Comparison of ENCODE assay signal across 35 cellular contexts in the genomic region with DNA sequence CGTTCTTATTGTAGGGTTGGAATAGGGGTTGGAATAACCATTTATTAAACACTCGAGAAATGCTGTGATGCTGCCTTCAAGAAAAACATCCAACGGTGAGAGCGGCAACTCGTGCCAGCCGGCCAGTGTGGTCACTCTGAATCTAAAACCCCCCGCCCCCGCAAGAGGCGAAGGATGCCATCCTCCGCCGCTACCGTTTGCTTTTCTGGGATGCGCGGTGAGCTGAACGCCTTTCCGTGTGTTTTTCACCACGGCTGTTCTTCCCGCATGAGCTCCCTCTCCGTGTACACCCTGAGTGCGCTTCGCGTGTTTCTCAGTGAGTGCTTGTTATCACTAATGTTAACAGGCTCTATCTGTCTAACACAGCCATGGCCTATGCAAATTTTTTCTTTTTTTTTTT. TPM values are rescaled to one million over a fixed set of nuclear protein-coding genes. Genes with fewer than 3 reads are reported as not detected.
"Had no signal": no experiment of that assay in that cellular context is flagged by ENCODE, and none has a peak within 500 bp of the region (broad histone marks: within the 10 kb centered on the region; RNA-seq: fewer than 3 reads in every experiment).

No MANE protein-coding gene starts in this region.

- H3K9me3 Mint-ChIP-seq: activated B cell treated with CpG ODN at 0.5 μM for 24 hours; activated CD4-positive, alpha-beta memory T cell treated with anti-CD3 and anti-CD28 coated beads for 36 hours; activated naive CD4-positive, alpha-beta T cell treated with anti-CD3 and anti-CD28 coated beads for 36 hours; activated T-cell treated with anti-CD3 and anti-CD28 coated beads, Interleukin-2, amount 50 U/mL, for 4 hours; activated T-helper 17 cell treated with anti-CD3 and anti-CD28 coated beads, Interleukin-2, amount 50 U/mL, for 72 hours had no signal

- H3K4me3 Mint-ChIP-seq: activated B cell treated with CpG ODN at 0.5 μM for 24 hours; activated CD4-positive, alpha-beta memory T cell treated with anti-CD3 and anti-CD28 coated beads for 36 hours; activated CD4-positive, alpha-beta T cell treated with anti-CD3 and anti-CD28 coated beads, Interleukin-2, amount 10 ng/mL, durations not matched to agents 24 days and 14 days; activated CD8-positive, alpha-beta T cell treated with anti-CD3 and anti-CD28 coated beads for 36 hours; activated naive CD4-positive, alpha-beta T cell treated with anti-CD3 and anti-CD28 coated beads for 36 hours; activated naive CD8-positive, alpha-beta T cell treated with anti-CD3 and anti-CD28 coated beads for 36 hours; activated T-cell treated with anti-CD3 and anti-CD28 coated beads, Interleukin-2, amount 50 U/mL, for 4 hours; activated T-cell treated with anti-CD3 and anti-CD28 coated beads, Interleukin-2, amount 50 U/mL, for 72 hours; activated T-helper 1 cell treated with anti-CD3 and anti-CD28 coated beads, Interleukin-12 subunit alpha, Interleukin-12 subunit beta, Interleukin-2, Interleukin-4 antibody, amounts not matched to agents 30 ng/mL and 10 ng/mL and 1 ng/mL, durations not matched to agents 14 hours and 24 hours and 36 hours; activated T-helper 17 cell treated with anti-CD3 and anti-CD28 coated beads, Interleukin-2, amount 50 U/mL, for 72 hours; central memory CD8-positive, alpha-beta T cell; T-helper 1 cell treated with Interleukin-12 subunit alpha and Interleukin-12 subunit beta and Interleukin-4 antibody, amounts not matched to agents 30 μg/mL and 1 μg/mL, for 36 hours; T-helper 2 cell treated with Interferon-gamma antibody and Interleukin-4, amounts not matched to agents 5 μg/mL and 100 μg/mL, for 36 hours had no signal

- H3K4me1 ChIP-seq: adrenal gland, body of pancreas, breast epithelium had no signal

- H3K27ac ChIP-seq: adrenal gland, body of pancreas, brain microvascular endothelial cell, breast epithelium, VCaP had no signal

- H3K4me3 ChIP-seq: adrenal gland, body of pancreas, breast epithelium had no signal

- DNase-seq: activated B cell treated with CpG ODN at 0.5 μM for 24 hours; activated CD4-positive, alpha-beta memory T cell treated with anti-CD3 and anti-CD28 coated beads for 36 hours; activated CD4-positive, alpha-beta T cell treated with anti-CD3 and anti-CD28 coated beads for 4 hours; activated CD4-positive, alpha-beta T cell treated with anti-CD3 and anti-CD28 coated beads, Interleukin-2, amount 10 ng/mL, durations not matched to agents 24 days and 14 days; activated CD4-positive, alpha-beta T cell treated with anti-CD3 and anti-CD28 coated beads, Interleukin-2, amount 50 U/mL, for 1 hour; activated CD4-positive, alpha-beta T cell treated with anti-CD3 and anti-CD28 coated beads, Interleukin-2, amount 50 U/mL, for 4 hours; activated CD4-positive, CD25-positive, alpha-beta regulatory T cell treated with anti-CD3 and anti-CD28 coated beads, Interleukin-2, amount 50 U/mL, for 72 hours; activated CD8-positive, alpha-beta memory T cell treated with anti-CD3 and anti-CD28 coated beads, Interleukin-2, amount 50 U/mL, for 4 hours; activated CD8-positive, alpha-beta T cell treated with anti-CD3 and anti-CD28 coated beads for 36 hours; activated effector memory CD4-positive, alpha-beta T cell treated with anti-CD3 and anti-CD28 coated beads, Interleukin-2, amount 50 U/mL, for 16 hours; activated gamma-delta T cell treated with Interleukin-2 at 50 U/mL for 16 hours; activated naive CD4-positive, alpha-beta T cell; activated naive CD4-positive, alpha-beta T cell treated with anti-CD3 and anti-CD28 coated beads for 36 hours; activated naive CD4-positive, alpha-beta T cell treated with anti-CD3 and anti-CD28 coated beads, Interleukin-2, amount 50 U/mL, for 16 hours; activated naive CD8-positive, alpha-beta T cell treated with anti-CD3 and anti-CD28 coated beads for 36 hours; activated T-cell treated with anti-CD3 and anti-CD28 coated beads for 4 hours; activated T-cell treated with anti-CD3 and anti-CD28 coated beads, Interleukin-2, amount 50 U/mL, for 1 hour; activated T-cell treated with anti-CD3 and anti-CD28 coated beads, Interleukin-2, amount 50 U/mL, for 4 hours; activated T-cell treated with anti-CD3 and anti-CD28 coated beads, Interleukin-2, amount 50 U/mL, for 72 hours; adrenal gland; amniotic stem cell; body of pancreas; brain microvascular endothelial cell; caudate nucleus; T-helper 1 cell; T-helper 2 cell; T-helper 9 cell had no signal

- H3K27me3 ChIP-seq: adrenal gland, body of pancreas, brain microvascular endothelial cell, breast epithelium had no signal

- H3K4me1 Mint-ChIP-seq: activated B cell treated with CpG ODN at 0.5 μM for 24 hours; activated naive CD8-positive, alpha-beta T cell treated with anti-CD3 and anti-CD28 coated beads for 36 hours had no signal

- ATAC-seq: activated CD8-positive, alpha-beta T cell treated with anti-CD3 and anti-CD28 coated beads for 36 hours; activated naive CD4-positive, alpha-beta T cell treated with anti-CD3 and anti-CD28 coated beads, Interleukin-2, amount 50 U/mL, for 72 hours; activated T-cell treated with anti-CD3 and anti-CD28 coated beads, Interleukin-2, amount 50 U/mL, for 4 hours; activated T-cell treated with anti-CD3 and anti-CD28 coated beads, Interleukin-2, amount 50 U/mL, for 72 hours; activated T-helper 17 cell treated with anti-CD3 and anti-CD28 coated beads, Interleukin-2, amount 50 U/mL, for 72 hours; body of pancreas had no signal

- H3K36me3 ChIP-seq: breast epithelium had no signal

- H3K27ac Mint-ChIP-seq: activated B cell treated with CpG ODN at 0.5 μM for 24 hours; activated CD4-positive, alpha-beta memory T cell treated with anti-CD3 and anti-CD28 coated beads for 36 hours; activated CD4-positive, alpha-beta T cell treated with anti-CD3 and anti-CD28 coated beads, Interleukin-2, amount 10 ng/mL, durations not matched to agents 24 days and 14 days; activated CD8-positive, alpha-beta T cell treated with anti-CD3 and anti-CD28 coated beads for 36 hours; activated naive CD4-positive, alpha-beta T cell treated with anti-CD3 and anti-CD28 coated beads for 36 hours; activated naive CD8-positive, alpha-beta T cell treated with anti-CD3 and anti-CD28 coated beads for 36 hours; activated T-cell treated with anti-CD3 and anti-CD28 coated beads, Interleukin-2, amount 50 U/mL, for 72 hours; activated T-helper 1 cell treated with anti-CD3 and anti-CD28 coated beads, Interleukin-12 subunit alpha, Interleukin-12 subunit beta, Interleukin-2, Interleukin-4 antibody, amounts not matched to agents 30 ng/mL and 10 ng/mL and 1 ng/mL, durations not matched to agents 14 hours and 24 hours and 36 hours; activated T-helper 17 cell treated with anti-CD3 and anti-CD28 coated beads, Interleukin-2, amount 50 U/mL, for 72 hours; T-helper 1 cell treated with Interleukin-12 subunit alpha and Interleukin-12 subunit beta and Interleukin-4 antibody, amounts not matched to agents 30 μg/mL and 1 μg/mL, for 36 hours; T-helper 2 cell treated with Interferon-gamma antibody and Interleukin-4, amounts not matched to agents 5 μg/mL and 100 μg/mL, for 36 hours had no signal

- H3K27me3 Mint-ChIP-seq: activated B cell treated with CpG ODN at 0.5 μM for 24 hours; activated CD4-positive, alpha-beta memory T cell treated with anti-CD3 and anti-CD28 coated beads for 36 hours; activated CD4-positive, alpha-beta T cell treated with anti-CD3 and anti-CD28 coated beads, Interleukin-2, amount 10 ng/mL, durations not matched to agents 24 days and 14 days; activated CD8-positive, alpha-beta T cell treated with anti-CD3 and anti-CD28 coated beads for 36 hours; activated T-helper 17 cell treated with anti-CD3 and anti-CD28 coated beads, Interleukin-2, amount 50 U/mL, for 72 hours; central memory CD8-positive, alpha-beta T cell had no signal

- H3K9me3 ChIP-seq: adrenal gland, body of pancreas, breast epithelium had no signal

RNA-seq across cellular contexts. Expression of gene RIPK4, which starts 42.0 kb away (rescaled TPM):
- total RNA-seq: activated CD4-positive, alpha-beta T cell treated with anti-CD3 and anti-CD28 coated beads, Interleukin-2, amount 10 ng/mL, durations not matched to agents 24 days and 14 days; activated T-helper 1 cell treated with anti-CD3 and anti-CD28 coated beads, Interleukin-12 subunit alpha, Interleukin-12 subunit beta, Interleukin-2, Interleukin-4 antibody, amounts not matched to agents 30 ng/mL and 10 ng/mL and 1 ng/mL, durations not matched to agents 14 hours and 24 hours and 36 hours had no signal
